35 cellular contexts compared by ENCODE assay signal in genomic region chr2:191705084-191705483, GRCh38.
"Had no signal": no experiment of that assay in that cellular context is flagged by ENCODE, and none has a peak within 500 bp of the region (broad histone marks: within the 10 kb centered on the region; RNA-seq: fewer than 3 reads in every experiment).

No MANE protein-coding gene starts in this region.

- H3K4me3 ChIP-seq: adrenal gland, body of pancreas, esophagus squamous epithelium had no signal

- H3K27ac Mint-ChIP-seq: activated B cell treated with CpG ODN at 0.5 μM for 24 hours; activated CD4-positive, alpha-beta memory T cell treated with anti-CD3 and anti-CD28 coated beads for 36 hours; activated CD4-positive, alpha-beta T cell treated with anti-CD3 and anti-CD28 coated beads for 36 hours; activated CD4-positive, alpha-beta T cell treated with anti-CD3 and anti-CD28 coated beads, Interleukin-2, amount 10 ng/mL, durations not matched to agents 24 days and 14 days; activated CD8-positive, alpha-beta memory T cell treated with anti-CD3 and anti-CD28 coated beads, Interleukin-2, amount 10 ng/mL, durations not matched to agents 7 days and 5 days; activated CD8-positive, alpha-beta T cell treated with anti-CD3 and anti-CD28 coated beads, Interleukin-2, amount 10 ng/mL, durations not matched to agents 7 days and 5 days; activated naive CD4-positive, alpha-beta T cell treated with anti-CD3 and anti-CD28 coated beads for 36 hours; activated naive CD4-positive, alpha-beta T cell treated with anti-CD3 and anti-CD28 coated beads, Interleukin-2, amount 50 U/mL, for 24 hours; activated naive CD8-positive, alpha-beta T cell treated with anti-CD3 and anti-CD28 coated beads for 36 hours; activated naive CD8-positive, alpha-beta T cell treated with anti-CD3 and anti-CD28 coated beads, Interleukin-2, amount 50 U/mL, for 24 hours; activated T-helper 1 cell treated with anti-CD3 and anti-CD28 coated beads, Interleukin-12 subunit alpha, Interleukin-12 subunit beta, Interleukin-2, Interleukin-4 antibody, amounts not matched to agents 30 ng/mL and 10 ng/mL and 1 ng/mL, durations not matched to agents 14 hours and 24 hours and 36 hours; activated T-helper 2 cell treated with anti-CD3 and anti-CD28 coated beads, Interferon-gamma antibody, Interleukin-2, Interleukin-4, amounts not matched to agents 10 μg/mL and 5 μg/mL and 100 μg/mL, durations not matched to agents 14 hours and 24 hours and 36 hours; effector memory CD8-positive, alpha-beta T cell; T-helper 17 cell; T-helper 2 cell treated with Interferon-gamma antibody and Interleukin-4, amounts not matched to agents 5 μg/mL and 100 μg/mL, for 36 hours had no signal

- DNase-seq: activated B cell treated with CpG ODN at 0.5 μM for 24 hours; activated CD4-positive, alpha-beta memory T cell treated with anti-CD3 and anti-CD28 coated beads for 36 hours; activated CD4-positive, alpha-beta T cell treated with anti-CD3 and anti-CD28 coated beads for 36 hours; activated CD4-positive, alpha-beta T cell treated with anti-CD3 and anti-CD28 coated beads, Interleukin-2, amount 10 ng/mL, durations not matched to agents 24 days and 14 days; activated CD4-positive, CD25-positive, alpha-beta regulatory T cell treated with anti-CD3 and anti-CD28 coated beads, Interleukin-2, amount 50 U/mL, for 72 hours; activated CD8-positive, alpha-beta memory T cell treated with anti-CD3 and anti-CD28 coated beads, Interleukin-2, amount 10 ng/mL, durations not matched to agents 7 days and 5 days; activated CD8-positive, alpha-beta memory T cell treated with anti-CD3 and anti-CD28 coated beads, Interleukin-2, amount 50 U/mL, for 4 hours; activated CD8-positive, alpha-beta T cell treated with anti-CD3 and anti-CD28 coated beads, Interleukin-2, amount 10 ng/mL, durations not matched to agents 7 days and 5 days; activated effector memory CD4-positive, alpha-beta T cell treated with anti-CD3 and anti-CD28 coated beads, Interleukin-2, amount 50 U/mL, for 16 hours; activated naive CD4-positive, alpha-beta T cell treated with anti-CD3 and anti-CD28 coated beads for 36 hours; activated naive CD8-positive, alpha-beta T cell treated with anti-CD3 and anti-CD28 coated beads for 36 hours; activated naive CD8-positive, alpha-beta T cell treated with anti-CD3 and anti-CD28 coated beads, Interleukin-2, amount 50 U/mL, for 24 hours; activated T-cell treated with anti-CD3 and anti-CD28 coated beads, Interleukin-2, amount 50 U/mL, for 1 hour; activated T-cell treated with anti-CD3 and anti-CD28 coated beads, Interleukin-2, amount 50 U/mL, for 48 hours; adrenal gland; amygdala; aorta; body of pancreas; cortex of kidney; dermis blood vessel endothelial cell; effector CD4-positive, alpha-beta T cell; effector memory CD8-positive, alpha-beta T cell; esophagus squamous epithelium; glutamatergic neuron; T-helper 1 cell; T-helper 17 cell; T1000; WERI-Rb-1 had no signal

- H3K36me3 ChIP-seq: adrenal gland, esophagus squamous epithelium, WERI-Rb-1 had no signal

- H3K9me3 Mint-ChIP-seq: activated B cell treated with CpG ODN at 0.5 μM for 24 hours; activated CD4-positive, alpha-beta memory T cell treated with anti-CD3 and anti-CD28 coated beads for 36 hours; activated CD4-positive, alpha-beta T cell treated with anti-CD3 and anti-CD28 coated beads, Interleukin-2, amount 10 ng/mL, durations not matched to agents 24 days and 14 days; activated naive CD4-positive, alpha-beta T cell treated with anti-CD3 and anti-CD28 coated beads for 36 hours; activated naive CD4-positive, alpha-beta T cell treated with anti-CD3 and anti-CD28 coated beads, Interleukin-2, amount 50 U/mL, for 24 hours; activated naive CD8-positive, alpha-beta T cell treated with anti-CD3 and anti-CD28 coated beads for 36 hours; activated naive CD8-positive, alpha-beta T cell treated with anti-CD3 and anti-CD28 coated beads, Interleukin-2, amount 50 U/mL, for 24 hours; activated T-helper 1 cell treated with anti-CD3 and anti-CD28 coated beads, Interleukin-12 subunit alpha, Interleukin-12 subunit beta, Interleukin-2, Interleukin-4 antibody, amounts not matched to agents 30 ng/mL and 10 ng/mL and 1 ng/mL, durations not matched to agents 14 hours and 24 hours and 36 hours; activated T-helper 2 cell treated with anti-CD3 and anti-CD28 coated beads, Interferon-gamma antibody, Interleukin-2, Interleukin-4, amounts not matched to agents 10 μg/mL and 5 μg/mL and 100 μg/mL, durations not matched to agents 14 hours and 24 hours and 36 hours; effector memory CD8-positive, alpha-beta T cell; T-helper 2 cell treated with Interferon-gamma antibody and Interleukin-4, amounts not matched to agents 5 μg/mL and 100 μg/mL, for 36 hours had no signal

- H3K27me3 ChIP-seq: adrenal gland, body of pancreas, esophagus squamous epithelium had no signal

- H3K27ac ChIP-seq: adrenal gland, body of pancreas, epithelial cell of prostate, esophagus squamous epithelium, WERI-Rb-1 had no signal

- H3K9me3 ChIP-seq: adrenal gland, body of pancreas, esophagus squamous epithelium had no signal

- ATAC-seq: activated CD4-positive, alpha-beta T cell treated with anti-CD3 and anti-CD28 coated beads for 36 hours; activated CD8-positive, alpha-beta memory T cell treated with anti-CD3 and anti-CD28 coated beads, Interleukin-2, amount 10 ng/mL, durations not matched to agents 7 days and 5 days; activated CD8-positive, alpha-beta T cell treated with anti-CD3 and anti-CD28 coated beads, Interleukin-2, amount 10 ng/mL, durations not matched to agents 7 days and 5 days; activated naive CD8-positive, alpha-beta T cell treated with anti-CD3 and anti-CD28 coated beads, Interleukin-2, amount 50 U/mL, for 24 hours; body of pancreas; effector memory CD8-positive, alpha-beta T cell; T-helper 17 cell had no signal

- H3K27me3 Mint-ChIP-seq: activated B cell treated with CpG ODN at 0.5 μM for 24 hours; activated CD4-positive, alpha-beta memory T cell treated with anti-CD3 and anti-CD28 coated beads for 36 hours; activated CD4-positive, alpha-beta T cell treated with anti-CD3 and anti-CD28 coated beads for 36 hours; activated CD4-positive, alpha-beta T cell treated with anti-CD3 and anti-CD28 coated beads, Interleukin-2, amount 10 ng/mL, durations not matched to agents 24 days and 14 days; activated CD8-positive, alpha-beta memory T cell treated with anti-CD3 and anti-CD28 coated beads, Interleukin-2, amount 10 ng/mL, durations not matched to agents 7 days and 5 days; activated naive CD4-positive, alpha-beta T cell treated with anti-CD3 and anti-CD28 coated beads, Interleukin-2, amount 50 U/mL, for 24 hours; activated naive CD8-positive, alpha-beta T cell treated with anti-CD3 and anti-CD28 coated beads for 36 hours; activated naive CD8-positive, alpha-beta T cell treated with anti-CD3 and anti-CD28 coated beads, Interleukin-2, amount 50 U/mL, for 24 hours; effector memory CD8-positive, alpha-beta T cell; T-helper 17 cell had no signal

- H3K4me3 Mint-ChIP-seq: activated B cell treated with CpG ODN at 0.5 μM for 24 hours; activated CD4-positive, alpha-beta memory T cell treated with anti-CD3 and anti-CD28 coated beads for 36 hours; activated CD4-positive, alpha-beta T cell treated with anti-CD3 and anti-CD28 coated beads for 36 hours; activated CD4-positive, alpha-beta T cell treated with anti-CD3 and anti-CD28 coated beads, Interleukin-2, amount 10 ng/mL, durations not matched to agents 24 days and 14 days; activated CD8-positive, alpha-beta memory T cell treated with anti-CD3 and anti-CD28 coated beads, Interleukin-2, amount 10 ng/mL, durations not matched to agents 7 days and 5 days; activated CD8-positive, alpha-beta T cell treated with anti-CD3 and anti-CD28 coated beads, Interleukin-2, amount 10 ng/mL, durations not matched to agents 7 days and 5 days; activated naive CD4-positive, alpha-beta T cell treated with anti-CD3 and anti-CD28 coated beads for 36 hours; activated naive CD4-positive, alpha-beta T cell treated with anti-CD3 and anti-CD28 coated beads, Interleukin-2, amount 50 U/mL, for 24 hours; activated naive CD8-positive, alpha-beta T cell treated with anti-CD3 and anti-CD28 coated beads for 36 hours; activated naive CD8-positive, alpha-beta T cell treated with anti-CD3 and anti-CD28 coated beads, Interleukin-2, amount 50 U/mL, for 24 hours; activated T-helper 1 cell treated with anti-CD3 and anti-CD28 coated beads, Interleukin-12 subunit alpha, Interleukin-12 subunit beta, Interleukin-2, Interleukin-4 antibody, amounts not matched to agents 30 ng/mL and 10 ng/mL and 1 ng/mL, durations not matched to agents 14 hours and 24 hours and 36 hours; effector memory CD8-positive, alpha-beta T cell; T-helper 17 cell; T-helper 2 cell treated with Interferon-gamma antibody and Interleukin-4, amounts not matched to agents 5 μg/mL and 100 μg/mL, for 36 hours had no signal

- H3K4me1 Mint-ChIP-seq: activated B cell treated with CpG ODN at 0.5 μM for 24 hours; activated CD4-positive, alpha-beta T cell treated with anti-CD3 and anti-CD28 coated beads for 36 hours; activated CD8-positive, alpha-beta memory T cell treated with anti-CD3 and anti-CD28 coated beads, Interleukin-2, amount 10 ng/mL, durations not matched to agents 7 days and 5 days; activated naive CD4-positive, alpha-beta T cell treated with anti-CD3 and anti-CD28 coated beads, Interleukin-2, amount 50 U/mL, for 24 hours; activated naive CD8-positive, alpha-beta T cell treated with anti-CD3 and anti-CD28 coated beads for 36 hours; activated naive CD8-positive, alpha-beta T cell treated with anti-CD3 and anti-CD28 coated beads, Interleukin-2, amount 50 U/mL, for 24 hours had no signal

- FAIRE-seq: colon, frontal cortex had no signal

- H3K4me1 ChIP-seq: adrenal gland, esophagus squamous epithelium had no signal
